Comparison of ENCODE assay signal across 11 cellular contexts in the genomic region with DNA sequence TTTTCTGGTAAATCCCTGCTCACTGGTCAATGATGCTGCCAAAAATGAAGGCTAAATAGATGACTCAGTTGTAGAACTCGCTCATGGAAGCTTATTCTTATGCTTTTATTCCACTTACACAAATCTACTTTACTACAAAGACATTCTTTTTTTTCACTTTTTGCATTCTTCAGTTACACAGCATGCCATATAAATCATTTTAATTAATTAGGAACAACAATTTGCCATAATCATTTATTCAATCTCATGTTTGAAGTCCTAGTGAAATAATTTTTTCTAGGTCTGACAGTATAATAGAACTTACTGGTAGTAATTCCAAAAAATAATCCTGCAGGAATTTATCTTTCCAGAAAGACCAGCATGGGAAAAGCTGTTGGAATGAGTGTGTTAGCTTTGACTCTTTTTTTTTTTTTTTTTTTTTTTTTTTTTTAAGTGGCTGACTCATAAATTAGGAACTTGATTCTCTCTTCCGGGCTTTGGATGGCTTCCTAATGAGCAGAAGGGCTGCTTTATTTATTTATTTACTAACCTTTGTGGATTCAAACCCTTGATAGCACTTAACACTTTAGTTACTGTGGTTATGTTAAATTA.
DNase-seq lines count a peak whose midpoint lies in the region; ATAC-seq and FAIRE-seq lines count a peak whose summit lies in the region.
"Had no signal": no experiment of that assay in that cellular context is flagged by ENCODE, and none has a peak within 500 bp of the region (broad histone marks: within the 10 kb centered on the region; RNA-seq: fewer than 3 reads in every experiment).

No MANE protein-coding gene starts in this region.

- no peaks in the 10 kb centered on the region for H3K27me3 Mint-ChIP-seq in natural killer cell treated with Interleukin-12 subunit alpha and Interleukin-12 subunit beta and Interleukin-15 and Interleukin-18, amount 100 ng/mL, for 72 hours

- DNase-seq in DMS53 (lab: John Stamatoyannopoulos, UW), result peak; percentile 72
- DNase-seq in NCI-H2029 treated with DMSO at 0.1 percent for 48 hours (lab: John Stamatoyannopoulos, UW), result peak; percentile 55
- peak; percentile 35 for DNase-seq in midbrain (lab: John Stamatoyannopoulos, UW)
- DNase-seq in natural killer cell treated with Interleukin-12 subunit alpha and Interleukin-12 subunit beta and Interleukin-15 and Interleukin-18, amount 100 ng/mL, for 72 hours (ENCODE audit: low spot score), result no peak
- DNase-seq: activated naive CD4-positive, alpha-beta T cell; MV-4-11; nucleus accumbens had no signal

- no peak overlapping the region for H3K4me3 Mint-ChIP-seq in natural killer cell treated with Interleukin-12 subunit alpha and Interleukin-12 subunit beta and Interleukin-15 and Interleukin-18, amount 100 ng/mL, for 72 hours

- H3K27ac Mint-ChIP-seq in natural killer cell treated with Interleukin-12 subunit alpha and Interleukin-12 subunit beta and Interleukin-15 and Interleukin-18, amount 100 ng/mL, for 72 hours, result no peak overlapping the region

- FAIRE-seq in colon (lab: Jason Lieb, UNC), result peak; percentile 10

- H3K4me1 Mint-ChIP-seq in natural killer cell treated with Interleukin-12 subunit alpha and Interleukin-12 subunit beta and Interleukin-15 and Interleukin-18, amount 100 ng/mL, for 72 hours (ENCODE audit: low read depth in 2 of 2), result no peaks in the 10 kb centered on the region

- ATAC-seq in HG02885 (IDR thresholded peaks at IDR 0.05; ENCODE audit: poor library complexity, unreplicated experiment) (no peak), GM19324 (IDR thresholded peaks at IDR 0.05; ENCODE audit: low FRiP score, unreplicated experiment) (no peak), HG02970 (IDR thresholded peaks at IDR 0.05; ENCODE audit: low FRiP score, unreplicated experiment) (no peak)
- no peak for ATAC-seq in natural killer cell treated with Interleukin-12 subunit alpha and Interleukin-12 subunit beta and Interleukin-15 and Interleukin-18, amount 100 ng/mL, for 72 hours

- no peaks in the 10 kb centered on the region for H3K9me3 Mint-ChIP-seq in natural killer cell treated with Interleukin-12 subunit alpha and Interleukin-12 subunit beta and Interleukin-15 and Interleukin-18, amount 100 ng/mL, for 72 hours

- no peaks in the 10 kb centered on the region for H3K36me3 Mint-ChIP-seq in natural killer cell treated with Interleukin-12 subunit alpha and Interleukin-12 subunit beta and Interleukin-15 and Interleukin-18, amount 100 ng/mL, for 72 hours
